ENCODE assay signal across 20 cellular contexts in the genomic region with DNA sequence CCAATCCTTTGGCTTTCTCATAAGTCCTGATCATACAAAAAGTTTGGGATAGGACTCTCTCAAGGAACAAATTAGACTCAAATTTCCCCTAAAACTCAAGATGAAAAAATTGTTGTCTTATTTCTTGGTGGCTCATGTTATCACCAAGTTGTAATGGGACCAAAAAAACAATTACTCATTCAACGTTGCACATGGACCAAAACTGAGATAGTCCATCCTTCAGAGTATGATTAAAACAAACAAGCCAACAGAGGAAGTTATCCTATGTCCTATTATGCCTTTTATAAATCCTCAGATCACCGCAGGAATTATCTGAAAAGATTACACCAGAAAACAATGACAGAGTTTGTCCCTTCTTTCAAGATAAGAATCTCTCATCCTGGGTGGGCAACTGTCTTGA.
DNase-seq lines count a peak whose midpoint lies in the region; ATAC-seq and TF ChIP-seq lines count a peak whose summit lies in the region.
"Had no signal": no experiment of that assay in that cellular context is flagged by ENCODE, and none has a peak within 500 bp of the region (broad histone marks: within the 10 kb centered on the region; RNA-seq: fewer than 3 reads in every experiment).

No MANE protein-coding gene starts in this region.

- TF ChIP-seq CTCF in choroid plexus epithelial cell (conservative IDR thresholded peaks at IDR 0.05; ENCODE audit: low read depth, low read length) = no peak
- no peak for TF ChIP-seq CTCF in sigmoid colon (IDR thresholded peaks at IDR 0.05)
- TF ChIP-seq CTCF in body of pancreas (IDR thresholded peaks at IDR 0.05) = no peak

- H3K9me3 Mint-ChIP-seq in activated naive CD4-positive, alpha-beta T cell treated with anti-CD3 and anti-CD28 coated beads, Interleukin-2, amount 10 ng/mL, durations not matched to agents 7 days and 5 days = peaks cover 14% of the 10 kb centered on the region
- peaks cover 9% of the 10 kb centered on the region for H3K9me3 Mint-ChIP-seq in activated CD4-positive, alpha-beta memory T cell treated with anti-CD3 and anti-CD28 coated beads for 36 hours

- CTCF ChIA-PET in activated naive CD4-positive, alpha-beta T cell treated with anti-CD3 and anti-CD28 coated beads, Interleukin-2, amount 10 ng/mL, durations not matched to agents 7 days and 5 days (lab: Charles Lee) = no interaction called here
- CTCF ChIA-PET in activated CD4-positive, alpha-beta memory T cell treated with anti-CD3 and anti-CD28 coated beads for 36 hours (lab: Charles Lee) = no interaction called here

- H3K4me3 ChIP-seq in choroid plexus epithelial cell (ENCODE audit: low read depth, low read length) = no peak overlapping the region
- no peak overlapping the region for H3K4me3 ChIP-seq in thymus (ENCODE audit: low read length)
- H3K4me3 ChIP-seq in sigmoid colon = no peak overlapping the region
- no peak overlapping the region for H3K4me3 ChIP-seq in body of pancreas
- H3K4me3 ChIP-seq: esophagus squamous epithelium, K562, pancreas, right lobe of liver, thoracic aorta had no signal

- H3K4me3 Mint-ChIP-seq in activated naive CD4-positive, alpha-beta T cell treated with anti-CD3 and anti-CD28 coated beads, Interleukin-2, amount 10 ng/mL, durations not matched to agents 7 days and 5 days = peak overlapping the region; percentile 56
- H3K4me3 Mint-ChIP-seq in activated CD4-positive, alpha-beta memory T cell treated with anti-CD3 and anti-CD28 coated beads for 36 hours = peak overlapping the region; percentile 71

- H3K27me3 Mint-ChIP-seq in activated naive CD4-positive, alpha-beta T cell treated with anti-CD3 and anti-CD28 coated beads, Interleukin-2, amount 10 ng/mL, durations not matched to agents 7 days and 5 days = no peaks in the 10 kb centered on the region
- no peaks in the 10 kb centered on the region for H3K27me3 Mint-ChIP-seq in activated CD4-positive, alpha-beta memory T cell treated with anti-CD3 and anti-CD28 coated beads for 36 hours

- H3K36me3 Mint-ChIP-seq in activated naive CD4-positive, alpha-beta T cell treated with anti-CD3 and anti-CD28 coated beads, Interleukin-2, amount 10 ng/mL, durations not matched to agents 7 days and 5 days = peaks cover 41% of the 10 kb centered on the region
- peaks cover 26% of the 10 kb centered on the region for H3K36me3 Mint-ChIP-seq in activated CD4-positive, alpha-beta memory T cell treated with anti-CD3 and anti-CD28 coated beads for 36 hours

- 91% methylated on average over 2 of the region's 2 CpGs for WGBS in thymus
- 81 to 90% methylated on average over 2 of the region's 2 CpGs for WGBS in sigmoid colon, 2 donors
- WGBS in body of pancreas, 2 donors = 70 to 77% methylated on average over 2 of the region's 2 CpGs

- no peaks in the 10 kb centered on the region for H3K9me3 ChIP-seq in thymus (ENCODE audit: control insufficient read depth)
- H3K9me3 ChIP-seq in sigmoid colon = no peaks in the 10 kb centered on the region
- no peaks in the 10 kb centered on the region for H3K9me3 ChIP-seq in body of pancreas
- H3K9me3 ChIP-seq: Caco-2, pancreas, right lobe of liver, thoracic aorta had no signal

- H3K27me3 ChIP-seq in thymus (ENCODE audit: control insufficient read depth, insufficient read depth) (no peaks in the 10 kb centered on the region), sigmoid colon (no peaks in the 10 kb centered on the region), body of pancreas (no peaks in the 10 kb centered on the region)
- H3K27me3 ChIP-seq: esophagus squamous epithelium, pancreas, right lobe of liver had no signal

- H3K36me3 ChIP-seq in thymus (ENCODE audit: control insufficient read depth, insufficient read depth) (no peaks in the 10 kb centered on the region), sigmoid colon (peaks cover 0 to 25% (median 0%) of the 10 kb centered on the region in 4 donors), body of pancreas (replicated peaks in 1 of 2; ENCODE audit: insufficient read depth in 1 of 2, low read depth in 2 of 2) (no peaks in the 10 kb centered on the region)
- H3K36me3 ChIP-seq: right lobe of liver, thoracic aorta had no signal

- no peak for ATAC-seq in body of pancreas
- ATAC-seq: K562, pancreas, right lobe of liver had no signal

- H3K27ac Mint-ChIP-seq in activated naive CD4-positive, alpha-beta T cell treated with anti-CD3 and anti-CD28 coated beads, Interleukin-2, amount 10 ng/mL, durations not matched to agents 7 days and 5 days = peak overlapping the region; percentile 94
- H3K27ac Mint-ChIP-seq in activated CD4-positive, alpha-beta memory T cell treated with anti-CD3 and anti-CD28 coated beads for 36 hours = peak overlapping the region; percentile 93

- H3K27ac ChIP-seq in thymus (ENCODE audit: low read depth) (peak overlapping the region; percentile 80), sigmoid colon (no peak overlapping the region), body of pancreas (no peak overlapping the region)
- H3K27ac ChIP-seq: esophagus squamous epithelium, pancreas, right lobe of liver, RWPE1, thoracic aorta had no signal

- H3K4me1 Mint-ChIP-seq in activated naive CD4-positive, alpha-beta T cell treated with anti-CD3 and anti-CD28 coated beads, Interleukin-2, amount 10 ng/mL, durations not matched to agents 7 days and 5 days = peaks cover 86% of the 10 kb centered on the region
- peaks cover 88% of the 10 kb centered on the region for H3K4me1 Mint-ChIP-seq in activated CD4-positive, alpha-beta memory T cell treated with anti-CD3 and anti-CD28 coated beads for 36 hours (ENCODE audit: low read depth)

- DNase-seq in activated naive CD4-positive, alpha-beta T cell treated with anti-CD3 and anti-CD28 coated beads, Interleukin-2, amount 10 ng/mL, durations not matched to agents 7 days and 5 days = no peak
- no peak for DNase-seq in activated naive CD4-positive, alpha-beta T cell (lab: John Stamatoyannopoulos, UW)
- no peak for DNase-seq in activated CD4-positive, alpha-beta memory T cell treated with anti-CD3 and anti-CD28 coated beads for 36 hours
- DNase-seq in choroid plexus epithelial cell (ENCODE audit: low read depth) (peak; percentile 19), sigmoid colon (no peak), body of pancreas (no peak)
- no peak for DNase-seq in stimulated activated CD4-positive, alpha-beta T cell treated with anti-CD3 and anti-CD28 coated beads, Interleukin-4, amount 100 ng/mL, for 24 hours
- DNase-seq: aorta, Caco-2, esophagus squamous epithelium, kidney glomerular epithelial cell, mammary epithelial cell, NCI-H146, NCI-H69, pancreas, right lobe of liver had no signal

- intact Hi-C loops in activated CD4-positive, alpha-beta memory T cell treated with anti-CD3 and anti-CD28 coated beads for 36 hours (cut with micrococcal nuclease) = loop anchor here (1.0 to 5.0 kb wide), 9 partner anchors 15 to 481 kb away; no protein-coding TSS in a partner anchor
- intact Hi-C loops in sigmoid colon (cut with DNase I) (no loop called here), body of pancreas (cut with DNase I) (no loop called here)

- H3K4me1 ChIP-seq in thymus (ENCODE audit: control insufficient read depth, insufficient read depth, low read length) (no peaks in the 10 kb centered on the region), sigmoid colon (peaks cover 0 to 28% (median 26%) of the 10 kb centered on the region in 4 donors), body of pancreas (peaks cover 12% of the 10 kb centered on the region)
- H3K4me1 ChIP-seq: right lobe of liver had no signal

- TF ChIP-seq POLR2A in sigmoid colon (IDR thresholded peaks at IDR 0.05) (no peak), body of pancreas (IDR thresholded peaks at IDR 0.05) (no peak)

- POLR2A ChIA-PET in activated CD4-positive, alpha-beta memory T cell treated with anti-CD3 and anti-CD28 coated beads for 36 hours (lab: Charles Lee) = interaction anchor here (1.0 kb wide), 1 partner anchor 90 kb away, joined by 3 read pairs; the partner anchor contains the start of gene FOXP1

- no peak for TF ChIP-seq EP300 in sigmoid colon (IDR thresholded peaks at IDR 0.05)
